In genomic region chr15:99369250-99369649, GRCh38 we compare ENCODE assay signal across 1 cellular context.
TF ChIP-seq lines count a peak whose summit lies in the region.

No MANE protein-coding gene starts in this region.

TF ChIP-seq in GM12878, 131 proteins besides CTCF, POLR2A, EP300 and RAD21 (continued from another document):
- TF ChIP-seq, protein P1, sequence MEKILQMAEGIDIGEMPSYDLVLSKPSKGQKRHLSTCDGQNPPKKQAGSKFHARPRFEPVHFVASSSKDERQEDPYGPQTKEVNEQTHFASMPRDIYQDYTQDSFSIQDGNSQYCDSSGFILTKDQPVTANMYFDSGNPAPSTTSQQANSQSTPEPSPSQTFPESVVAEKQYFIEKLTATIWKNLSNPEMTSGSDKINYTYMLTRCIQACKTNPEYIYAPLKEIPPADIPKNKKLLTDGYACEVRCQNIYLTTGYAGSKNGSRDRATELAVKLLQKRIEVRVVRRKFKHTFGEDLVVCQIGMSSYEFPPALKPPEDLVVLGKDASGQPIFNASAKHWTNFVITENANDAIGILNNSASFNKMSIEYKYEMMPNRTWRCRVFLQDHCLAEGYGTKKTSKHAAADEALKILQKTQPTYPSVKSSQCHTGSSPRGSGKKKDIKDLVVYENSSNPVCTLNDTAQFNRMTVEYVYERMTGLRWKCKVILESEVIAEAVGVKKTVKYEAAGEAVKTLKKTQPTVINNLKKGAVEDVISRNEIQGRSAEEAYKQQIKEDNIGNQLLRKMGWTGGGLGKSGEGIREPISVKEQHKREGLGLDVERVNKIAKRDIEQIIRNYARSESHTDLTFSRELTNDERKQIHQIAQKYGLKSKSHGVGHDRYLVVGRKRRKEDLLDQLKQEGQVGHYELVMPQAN (conservative IDR thresholded peaks at IDR 0.05) = no peak
- TF ChIP-seq JUNB (IDR thresholded peaks at IDR 0.05) = peak; percentile 10; the same call in 1 of the 2 replicates
- TF ChIP-seq POLR2AphosphoS5 (IDR thresholded peaks at IDR 0.05; ENCODE audit: low read length) = no peak
- no peak for TF ChIP-seq TBL1XR1 (IDR thresholded peaks at IDR 0.05; ENCODE audit: low read depth, low read length)
